In the genomic region with DNA sequence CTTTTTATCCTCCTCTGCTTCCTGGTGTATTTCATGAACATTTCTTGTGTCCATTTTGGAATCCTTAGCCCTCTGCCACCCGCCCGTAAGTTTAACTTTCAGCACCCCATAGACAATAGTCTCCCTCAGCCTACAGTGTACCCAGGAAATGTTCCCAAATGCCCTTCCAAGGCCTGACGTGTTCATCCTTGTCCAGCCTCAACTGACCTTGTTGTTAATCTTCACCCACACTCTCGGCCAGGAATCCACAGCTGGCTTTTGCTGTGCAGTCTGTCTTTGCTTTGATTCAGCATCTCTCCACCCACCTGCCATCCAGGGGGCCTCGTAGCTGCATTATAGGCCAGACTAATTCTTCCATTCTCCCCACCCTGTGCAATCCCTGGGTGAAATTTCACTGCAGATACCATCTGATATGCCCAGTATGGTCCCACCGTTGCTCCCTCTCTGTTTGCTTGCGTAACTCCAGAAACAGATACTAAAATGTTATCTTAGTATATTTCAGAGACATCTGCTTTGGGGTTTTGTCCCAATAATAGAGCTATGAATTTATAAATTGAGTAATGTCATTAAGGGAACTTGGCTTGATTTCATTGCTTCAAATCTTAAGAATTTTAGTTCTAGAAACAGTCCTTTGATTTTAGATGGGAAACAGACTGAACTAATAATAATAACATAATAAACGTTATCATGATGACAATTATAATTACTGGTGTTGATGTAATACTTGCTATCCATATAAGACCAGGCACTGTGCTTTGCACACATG, we compare ENCODE assay signal across 24 cellular contexts. TPM values are rescaled to one million over a fixed set of nuclear protein-coding genes. Genes with fewer than 3 reads are reported as not detected.
DNase-seq lines count a peak whose midpoint lies in the region; ATAC-seq, FAIRE-seq and TF ChIP-seq lines count a peak whose summit lies in the region.
"Had no signal": no experiment of that assay in that cellular context is flagged by ENCODE, and none has a peak within 500 bp of the region (broad histone marks: within the 10 kb centered on the region; RNA-seq: fewer than 3 reads in every experiment).

No MANE protein-coding gene starts in this region.

- H3K79me2 ChIP-seq in astrocyte (ENCODE audit: insufficient read depth, low read length) (no peaks in the 10 kb centered on the region), H9 (ENCODE audit: insufficient read depth, low read length) (no peaks in the 10 kb centered on the region)

- intact Hi-C loops in left ventricle myocardium superior (cut with micrococcal nuclease): no loop called here
- intact Hi-C loops in right cardiac atrium (cut with DNase I): no loop called here

- no peak overlapping the region for H3K56ac ChIP-seq in H9 (ENCODE audit: insufficient read length, low read depth, low read length)

- H3K14ac ChIP-seq in H9 (ENCODE audit: insufficient read depth, low read length): no peak overlapping the region

- H3K4me1 ChIP-seq in right cardiac atrium (ENCODE audit: control insufficient read depth, insufficient read depth, low read length) (no peaks in the 10 kb centered on the region), astrocyte (ENCODE audit: insufficient read depth, low read length) (no peaks in the 10 kb centered on the region), H9 (ENCODE audit: insufficient read depth, low read length) (no peaks in the 10 kb centered on the region)
- H3K4me1 ChIP-seq: SJCRH30 had no signal

- 69% methylated on average over 8 of the region's 8 CpGs for WGBS in right cardiac atrium
- WGBS in H9 (ENCODE audit: extremely low coverage, insufficient read length, low lambda C conversion rate): no CpG with 5 or more reads among the region's 8 CpGs

- no peak overlapping the region for H3K27ac Mint-ChIP-seq in astrocyte (ENCODE audit: unreplicated experiment)
- no peak overlapping the region; a peak in 1 of 7 replicates for H3K27ac Mint-ChIP-seq in H9

- no peaks in the 10 kb centered on the region for H3K36me3 ChIP-seq in astrocyte (ENCODE audit: insufficient read depth, low read length)
- H3K36me3 ChIP-seq: SJCRH30 had no signal

- no peak overlapping the region for H4K8ac ChIP-seq in H9 (replicated peaks; ENCODE audit: insufficient read length, low read depth, low read length)

- H3K4me3 ChIP-seq in right cardiac atrium (ENCODE audit: low read length) (no peak overlapping the region), astrocyte (ENCODE audit: insufficient read depth, low read depth, low read length) (no peak overlapping the region)
- H3K4me3 ChIP-seq: SJCRH30 had no signal

- H2BK20ac ChIP-seq in H9 (ENCODE audit: low read depth, low read length, poor library complexity, severe bottlenecking): no peak overlapping the region

- DNase-seq in NCI-H82 (lab: John Stamatoyannopoulos, UW): peak; percentile 37
- DNase-seq in NCI-H82 treated with DMSO at 0.1 percent for 48 hours (lab: John Stamatoyannopoulos, UW; ENCODE audit: unreplicated experiment): no peak
- no peak for DNase-seq in left ventricle myocardium superior
- no peak for DNase-seq in right cardiac atrium
- DNase-seq in astrocyte (ENCODE audit: low read depth): no peak
- DNase-seq in iPS-NIHi11 (ENCODE audit: low spot score): no peak
- DNase-seq in H9: no peak
- DNase-seq: Kasumi-1, MV-4-11, NCI-H1105, NCI-H1436 treated with DMSO at 0.1 percent for 48 hours, NCI-H187 treated with DMSO at 0.1 percent for 48 hours, NCI-H2107, NCI-H526, SJCRH30 had no signal

- no peak overlapping the region for H3K4ac ChIP-seq in H9 (ENCODE audit: low read depth, low read length)

- no peak overlapping the region for H3K27ac ChIP-seq in right cardiac atrium (ENCODE audit: low read length)
- H3K27ac ChIP-seq in astrocyte (ENCODE audit: low read depth, low read length): no peak overlapping the region
- no peak overlapping the region for H3K27ac ChIP-seq in H9 (ENCODE audit: insufficient read length, low read depth, low read length)
- H3K27ac ChIP-seq: 22Rv1, SJCRH30 had no signal

- peak; percentile 75 for ATAC-seq in left ventricle myocardium superior
- no peak for ATAC-seq in right cardiac atrium
- ATAC-seq in HG03045 (IDR thresholded peaks at IDR 0.05; ENCODE audit: unreplicated experiment): no peak
- ATAC-seq: Panc1 had no signal

- H3K27me3 Mint-ChIP-seq in astrocyte (ENCODE audit: low read depth, unreplicated experiment) (no peaks in the 10 kb centered on the region), H9 (ENCODE audit: low read depth) (no peaks in the 10 kb centered on the region)

- H3K9ac ChIP-seq in astrocyte (ENCODE audit: low read length) (no peak overlapping the region), H9 (ENCODE audit: extremely low read depth, insufficient read length, low read length) (no peak overlapping the region)

- H3K9me3 Mint-ChIP-seq in astrocyte (ENCODE audit: unreplicated experiment): no peaks in the 10 kb centered on the region
- peaks cover 3 to 5% of the 10 kb centered on the region in 2 experiments; a peak in 3 of 5 replicates for H3K9me3 Mint-ChIP-seq in H9

- H4K91ac ChIP-seq in H9 (ENCODE audit: insufficient read length, low read depth, low read length): no peak overlapping the region

- H3K9me3 ChIP-seq in right cardiac atrium (ENCODE audit: control insufficient read depth, low read length) (no peaks in the 10 kb centered on the region), astrocyte (ENCODE audit: insufficient read depth, low read depth, low read length) (no peaks in the 10 kb centered on the region), H9 (ENCODE audit: control insufficient read depth, low read depth, low read length) (no peaks in the 10 kb centered on the region)
- H3K9me3 ChIP-seq: SJCRH30 had no signal

- H3K4me3 Mint-ChIP-seq in astrocyte (ENCODE audit: unreplicated experiment) (peak overlapping the region; percentile 14), H9 (no peak overlapping the region)

- H2BK120ac ChIP-seq in H9 (ENCODE audit: low read depth, low read length, poor library complexity, severe bottlenecking): no peak overlapping the region

- H3K23me2 ChIP-seq in H9 (ENCODE audit: insufficient read length, low read depth, low read length, poor library complexity, severe bottlenecking): no peaks in the 10 kb centered on the region

- no peak overlapping the region for H4K5ac ChIP-seq in H9 (ENCODE audit: insufficient read length, low read depth, low read length)

- TF ChIP-seq CTCF in astrocyte (IDR thresholded peaks at IDR 0.05; ENCODE audit: insufficient read depth, low read depth, low read length): no peak
- TF ChIP-seq CTCF in H9 (conservative IDR thresholded peaks at IDR 0.05): no peak

- no peak overlapping the region for H2BK12ac ChIP-seq in H9 (ENCODE audit: insufficient read length, low read depth, low read length)

- H3K4me1 Mint-ChIP-seq in astrocyte (ENCODE audit: low read depth, unreplicated experiment) (peaks cover 19% of the 10 kb centered on the region), H9 (no peaks in the 10 kb centered on the region)

- no peak overlapping the region for H3K18ac ChIP-seq in H9 (ENCODE audit: insufficient read length, low read depth, low read length)

- H3K79me1 ChIP-seq in H9 (ENCODE audit: insufficient read depth, low read depth, low read length, poor library complexity, severe bottlenecking): no peaks in the 10 kb centered on the region

- no peaks in the 10 kb centered on the region for H3K27me3 ChIP-seq in right cardiac atrium (ENCODE audit: control insufficient read depth, insufficient read depth)
- no peaks in the 10 kb centered on the region for H3K27me3 ChIP-seq in astrocyte (ENCODE audit: insufficient read depth, low read length)
- no peaks in the 10 kb centered on the region for H3K27me3 ChIP-seq in H9 (ENCODE audit: insufficient read depth, low read length)
- H3K27me3 ChIP-seq: SJCRH30 had no signal

- no peak overlapping the region for H2AFZ ChIP-seq in astrocyte (ENCODE audit: low read depth, low read length)
- H2AFZ ChIP-seq in H9 (ENCODE audit: low read length): no peak overlapping the region

- no peak for FAIRE-seq in astrocyte (lab: Jason Lieb, UNC)
- FAIRE-seq: D721Med, GM19239, H54 had no signal

- H3T11ph ChIP-seq in H9 (ENCODE audit: low read length): no peak overlapping the region

- H3K23ac ChIP-seq in H9 (ENCODE audit: insufficient read length, low read depth, low read length): no peak overlapping the region

- no peak overlapping the region for H2BK5ac ChIP-seq in H9 (ENCODE audit: insufficient read length, low read length)

- no peak overlapping the region for H2BK15ac ChIP-seq in H9 (ENCODE audit: low read depth, low read length)

- H4K20me1 ChIP-seq in astrocyte (ENCODE audit: insufficient read depth, low read length): no peaks in the 10 kb centered on the region
- H4K20me1 ChIP-seq in H9 (ENCODE audit: control insufficient read depth, insufficient read depth, insufficient read length): no peaks in the 10 kb centered on the region

- H3K4me2 ChIP-seq in astrocyte (ENCODE audit: low read length): no peak overlapping the region
- H3K4me2 ChIP-seq in H9 (ENCODE audit: insufficient read depth, insufficient read length, low read length): no peak overlapping the region

- no peak overlapping the region for H2AK5ac ChIP-seq in H9 (ENCODE audit: insufficient read length, low read length)

- H3K36me3 Mint-ChIP-seq in astrocyte (ENCODE audit: low read depth, unreplicated experiment) (no peaks in the 10 kb centered on the region), H9 (ENCODE audit: insufficient read depth in 1 of 3, low read depth in 3 of 3) (no peaks in the 10 kb centered on the region)

RNA-seq across cellular contexts. Expression of gene GUCA1C, which starts 16.6 kb away (rescaled TPM):
- total RNA-seq in left ventricle myocardium superior (1.8 TPM), right cardiac atrium (not detected), astrocyte (not detected in 2 replicates), H9 (2021) (not detected in 2 replicates)
- polyA plus RNA-seq in right cardiac atrium: not detected
- total RNA-seq: HT-29, M059J, SJCRH30 had no signal
- polyA plus RNA-seq: BJ had no signal
